ENCODE assay signal across 12 cellular contexts in the genomic region with DNA sequence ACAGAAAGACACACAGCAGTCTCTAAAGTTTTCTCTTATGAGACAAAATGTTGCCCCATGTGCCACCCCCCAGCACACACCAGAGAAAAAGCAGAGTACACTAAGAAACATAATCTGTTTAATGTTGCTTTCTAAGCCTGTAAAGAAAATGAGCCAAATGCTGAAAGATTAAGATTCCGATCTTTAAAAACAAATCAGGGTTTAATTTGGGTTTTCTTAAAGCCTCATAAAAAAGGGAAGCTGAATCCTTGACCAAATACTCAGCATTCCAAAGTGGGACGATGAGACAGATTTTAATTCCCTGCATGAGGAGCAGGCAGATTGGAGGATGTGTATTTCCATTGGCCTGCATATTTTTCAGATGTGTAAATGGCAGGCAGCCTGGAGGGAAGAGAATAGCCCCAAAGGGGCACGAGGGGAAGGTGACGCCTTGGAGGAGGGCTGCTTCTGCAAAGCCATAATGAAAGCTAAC.
DNase-seq lines count a peak whose midpoint lies in the region; ATAC-seq and TF ChIP-seq lines count a peak whose summit lies in the region.
"Had no signal": no experiment of that assay in that cellular context is flagged by ENCODE, and none has a peak within 500 bp of the region (broad histone marks: within the 10 kb centered on the region; RNA-seq: fewer than 3 reads in every experiment).

No MANE protein-coding gene starts in this region.

- intact Hi-C loops in tibial artery (cut with DNase I; ENCODE audit: low total_unique reads) = no loop called here

- H3K36me3 Mint-ChIP-seq in type B pancreatic cell = no peaks in the 10 kb centered on the region
- H3K36me3 Mint-ChIP-seq: activated naive CD8-positive, alpha-beta T cell treated with anti-CD3 and anti-CD28 coated beads for 36 hours had no signal

- H3K4me3 ChIP-seq in adipocyte (ENCODE audit: low read length) (no peak overlapping the region), hepatocyte (no peak overlapping the region), tibial artery (no peak overlapping the region)

- H3K27me3 ChIP-seq in adipocyte (replicated peaks; ENCODE audit: control insufficient read depth, insufficient read depth, low read length) (no peaks in the 10 kb centered on the region), hepatocyte (no peaks in the 10 kb centered on the region), tibial artery (no peaks in the 10 kb centered on the region)

- no peaks in the 10 kb centered on the region for H3K9me2 ChIP-seq in hepatocyte (replicated peaks; ENCODE audit: insufficient read depth)

- no peaks in the 10 kb centered on the region for H3K79me2 ChIP-seq in hepatocyte

- H3K9ac ChIP-seq in adipocyte (ENCODE audit: low read length) = peak overlapping the region; percentile 77

- ATAC-seq in HG02763 (IDR thresholded peaks at IDR 0.05; ENCODE audit: unreplicated experiment) = no peak

- no peaks in the 10 kb centered on the region for H3K9me3 Mint-ChIP-seq in type B pancreatic cell
- H3K9me3 Mint-ChIP-seq: activated naive CD8-positive, alpha-beta T cell treated with anti-CD3 and anti-CD28 coated beads for 36 hours had no signal

- H3K4me3 Mint-ChIP-seq in type B pancreatic cell = no peak overlapping the region
- H3K4me3 Mint-ChIP-seq: activated naive CD8-positive, alpha-beta T cell treated with anti-CD3 and anti-CD28 coated beads for 36 hours had no signal

- H3K36me3 ChIP-seq in adipocyte (ENCODE audit: control insufficient read depth, insufficient read depth, low read length, severe bottlenecking) = no peaks in the 10 kb centered on the region
- no peaks in the 10 kb centered on the region for H3K36me3 ChIP-seq in hepatocyte (replicated peaks; ENCODE audit: insufficient read depth, low read depth)
- H3K36me3 ChIP-seq in tibial artery = no peaks in the 10 kb centered on the region

- H3K27me3 Mint-ChIP-seq in type B pancreatic cell = peaks cover 4% of the 10 kb centered on the region

- TF ChIP-seq CTCF in hepatocyte (IDR thresholded peaks at IDR 0.05; ENCODE audit: poor library complexity) (no peak), tibial artery (IDR thresholded peaks at IDR 0.05) (no peak), type B pancreatic cell (conservative IDR thresholded peaks at IDR 0.05) (no peak)

- peaks cover 53% of the 10 kb centered on the region for H3K4me1 ChIP-seq in adipocyte (ENCODE audit: control insufficient read depth, insufficient read depth, low read length)
- peaks cover 19% of the 10 kb centered on the region for H3K4me1 ChIP-seq in hepatocyte (ENCODE audit: insufficient read depth)
- H3K4me1 ChIP-seq in tibial artery = peaks cover 0 to 94% (median 48%) of the 10 kb centered on the region in 4 donors

- H3K4me1 Mint-ChIP-seq in type B pancreatic cell (ENCODE audit: unreplicated experiment) = peaks cover 23% of the 10 kb centered on the region
- H3K4me1 Mint-ChIP-seq: activated naive CD8-positive, alpha-beta T cell treated with anti-CD3 and anti-CD28 coated beads for 36 hours had no signal

- peak overlapping the region; percentile 33 for H3K27ac ChIP-seq in hepatocyte
- peak overlapping the region; percentile 56 to 67 for H3K27ac ChIP-seq in tibial artery

- peak overlapping the region; percentile 14 for H3K4me2 ChIP-seq in hepatocyte

- DNase-seq in H4 (ENCODE audit: low spot score) = peak; percentile 37
- peak; percentile 88 for DNase-seq in adipocyte (ENCODE audit: low read depth)
- DNase-seq in hepatocyte (ENCODE audit: low spot score) = peak; percentile 49
- peak in 1 of 2 donors; percentile 50 for DNase-seq in tibial artery
- DNase-seq in type B pancreatic cell (ENCODE audit: extremely low spot score, unreplicated experiment) = no peak
- no peak for DNase-seq in anterior cingulate cortex (lab: John Stamatoyannopoulos, UW)
- DNase-seq in activated effector memory CD4-positive, alpha-beta T cell treated with anti-CD3 and anti-CD28 coated beads, Interleukin-2, amount 50 U/mL, for 16 hours = no peak
- DNase-seq: activated naive CD8-positive, alpha-beta T cell treated with anti-CD3 and anti-CD28 coated beads for 36 hours; hypothalamus; KG1; NCI-H2081 treated with DMSO at 0.1 percent for 48 hours had no signal

- H3K9me3 ChIP-seq in adipocyte (ENCODE audit: control insufficient read depth, low read length) (no peaks in the 10 kb centered on the region), hepatocyte (ENCODE audit: low read depth) (no peaks in the 10 kb centered on the region), tibial artery (no peaks in the 10 kb centered on the region)

- H2AFZ ChIP-seq in hepatocyte = no peak overlapping the region

- WGBS in hepatocyte (ENCODE audit: low lambda C conversion rate, missing lambda C conversion rate) = 21% methylated on average over 4 of the region's 4 CpGs

- H3K27ac Mint-ChIP-seq in type B pancreatic cell = no peak overlapping the region
- H3K27ac Mint-ChIP-seq: activated naive CD8-positive, alpha-beta T cell treated with anti-CD3 and anti-CD28 coated beads for 36 hours had no signal

- no peaks in the 10 kb centered on the region for H4K20me1 ChIP-seq in hepatocyte (ENCODE audit: insufficient read depth, poor library complexity, severe bottlenecking)

Comparison
In these comparisons a context has a peak if more than half of its experiments do, and no peak if none do; other contexts are left out.
1. DNase-seq: peak in H4 (single experiment), adipocyte (single experiment) and hepatocyte (single experiment); none in type B pancreatic cell (single experiment), anterior cingulate cortex (0 of 58) and activated effector memory CD4-positive, alpha-beta T cell treated with anti-CD3 and anti-CD28 coated beads, Interleukin-2, amount 50 U/mL, for 16 hours (single experiment).